8 cellular contexts compared by ENCODE assay signal in genomic region chr19:52048604-52049493, GRCh38. TPM values are rescaled to one million over a fixed set of nuclear protein-coding genes. Genes with fewer than 3 reads are reported as not detected.
A peak's percentile ranks its signal among the peaks of the same experiment; 100 is the strongest.
DNase-seq lines count a peak whose midpoint lies in the region; ATAC-seq and TF ChIP-seq lines count a peak whose summit lies in the region.

Gene ZNF432, minus strand, starts transcription at chr19:52048838. Its CDS starts 1,970 bp downstream, at chr19:52046868.

- DNase-seq in AG04450 (ENCODE audit: low read depth, low spot score) (peak; percentile 75), NCI-H446 (lab: John Stamatoyannopoulos, UW) (peak; percentile 85 to 94), kidney tubule cell (ENCODE audit: low spot score) (peak; percentile 92)
- peak; percentile 86 for DNase-seq in activated CD4-positive, alpha-beta T cell treated with anti-CD3 and anti-CD28 coated beads for 48 hours
- DNase-seq in stimulated activated CD4-positive, alpha-beta T cell treated with anti-CD3 and anti-CD28 coated beads, Interleukin-1b, Interleukin-23, amount 100 ng/mL, for 1 hour (ENCODE audit: low read depth in 2 of 2): peak; percentile 46 to 52

- ATAC-seq in GM18909 (IDR thresholded peaks at IDR 0.05; ENCODE audit: poor library complexity, unreplicated experiment) (peak; percentile 91), HG03159 (IDR thresholded peaks at IDR 0.05; ENCODE audit: unreplicated experiment) (peak; percentile 86)

- POLR2A ChIA-PET in AG04450 (lab: Yijun Ruan, JAX): interaction anchor here (1.3 kb wide), 1 partner anchor 20 kb away, joined by 6 read pairs; the partner anchor contains the start of gene ZNF614

- H3K27me3 ChIP-seq in AG04450 (ENCODE audit: control insufficient read depth, insufficient read depth, low read length): no peaks in the 10 kb centered on the region

- H3K4me3 ChIP-seq in AG04450 (ENCODE audit: low read depth, low read length): peak within 1 kb of the TSS; percentile 88

- H3K27ac ChIP-seq in AG04450 (ENCODE audit: low read depth, low read length): peak within 1 kb of the TSS; percentile 96
- H3K27ac ChIP-seq in cingulate gyrus (ENCODE audit: low read depth, low read length): peak within 1 kb of the TSS; percentile 94

- no peak for TF ChIP-seq CTCF in AG04450 (IDR thresholded peaks at IDR 0.05; ENCODE audit: low read depth, low read length)

- H3K9me3 ChIP-seq in AG04450 (ENCODE audit: control insufficient read depth, insufficient read depth, low read length): peaks cover 28% of the 10 kb centered on the region

- CTCF ChIA-PET in AG04450 (lab: Charles Lee): interaction anchor here (0.6 to 1.1 kb wide), 5 partner anchors 90 to 1513 kb away, joined by 3 to 7 read pairs (median 3); no protein-coding TSS in a partner anchor

RNA-seq across cellular contexts. Expression of gene ZNF432, which starts in this region (rescaled TPM):
- polyA plus RNA-seq in AG04450 (2011; rRNA removed): 5.8 and 6.2 TPM in 2 replicates
- polyA minus RNA-seq in AG04450 (2011; rRNA and poly(A)+ RNA removed): 8.7 and 13.5 TPM in 2 replicates

Comparison
In these comparisons a context has a peak if more than half of its experiments do, and no peak if none do; other contexts are left out.
1. Peak in every context shown above with its lines: DNase-seq, ATAC-seq, H3K4me3 ChIP-seq and H3K27ac ChIP-seq.